In genomic region chr1:19076841-19077616, GRCh38 we compare ENCODE assay signal across 20 cellular contexts.
DNase-seq lines count a peak whose midpoint lies in the region; ATAC-seq, FAIRE-seq and TF ChIP-seq lines count a peak whose summit lies in the region.
"Had no signal": no experiment of that assay in that cellular context is flagged by ENCODE, and none has a peak within 500 bp of the region (broad histone marks: within the 10 kb centered on the region; RNA-seq: fewer than 3 reads in every experiment).

No MANE protein-coding gene starts in this region.

- DNase-seq in activated CD4-positive, alpha-beta T cell treated with anti-CD3 and anti-CD28 coated beads, Interleukin-2, amount 10 ng/mL, durations not matched to agents 7 days and 5 days, result no peak
- DNase-seq in activated CD4-positive, alpha-beta T cell treated with anti-CD3 and anti-CD28 coated beads, Interleukin-2, amount 50 U/mL, for 1 hour, result no peak
- DNase-seq in body of pancreas (no peak), keratinocyte (ENCODE audit: low read depth, low spot score) (peak; percentile 90), type B pancreatic cell (ENCODE audit: extremely low spot score, unreplicated experiment) (no peak), GOT3 (lab: John Stamatoyannopoulos, UW) (no peak), NOMO-1 treated with dmso at 0.1 percent for 144 hours (lab: John Stamatoyannopoulos, UW; ENCODE audit: unreplicated experiment) (no peak), HCEC 1CT (no peak)
- DNase-seq: DMS79, MV-4-11, NCI-H1436, NCI-H2081, NCI-H510A treated with DMSO at 0.1 percent for 48 hours, NCI-H82, PC-9 had no signal

- H2AFZ ChIP-seq in keratinocyte (ENCODE audit: control insufficient read depth, low read length), result no peak overlapping the region
- H2AFZ ChIP-seq: PC-9 had no signal

- TF ChIP-seq POLR2A in body of pancreas (IDR thresholded peaks at IDR 0.05), result no peak

- H3K36me3 ChIP-seq in body of pancreas (replicated peaks in 1 of 2; ENCODE audit: insufficient read depth in 1 of 2, low read depth in 2 of 2) (peaks cover 5 to 20% of the 10 kb centered on the region in 2 donors), keratinocyte (ENCODE audit: control insufficient read depth in 2 of 2, extremely low read depth in 1 of 2, insufficient read depth in 2 of 2, low read length in 2 of 2) (peaks cover 27 to 61% of the 10 kb centered on the region in 2 experiments)

- no peak overlapping the region for H3K4me3 Mint-ChIP-seq in activated CD4-positive, alpha-beta T cell treated with anti-CD3 and anti-CD28 coated beads, Interleukin-2, amount 10 ng/mL, durations not matched to agents 7 days and 5 days
- no peak overlapping the region for H3K4me3 Mint-ChIP-seq in type B pancreatic cell
- H3K4me3 Mint-ChIP-seq: B cell; CD8-positive, alpha-beta memory T cell had no signal

- dilution Hi-C loops in keratinocyte (cut with MboI; ENCODE audit: extremely low pct_ligation_motif_present, low sequenced_read_pairs), result no loop called here

- no peak for TF ChIP-seq CTCF in body of pancreas (IDR thresholded peaks at IDR 0.05)
- no peak for TF ChIP-seq CTCF in keratinocyte (optimal IDR thresholded peaks at IDR 0.05 in 1 of 3, IDR thresholded peaks at IDR 0.05 in 1 of 3, conservative IDR thresholded peaks at IDR 0.05 in 1 of 3; ENCODE audit: extremely low read depth in 1 of 3, insufficient read depth in 2 of 3, low read length in 3 of 3)
- TF ChIP-seq CTCF in type B pancreatic cell (conservative IDR thresholded peaks at IDR 0.05), result no peak

- H3K4me3 ChIP-seq in body of pancreas (no peak overlapping the region), keratinocyte (ENCODE audit: control insufficient read depth in 2 of 3, extremely low read depth in 1 of 3, insufficient read depth in 2 of 3, low read depth in 1 of 3, low read length in 3 of 3) (no peak overlapping the region)
- H3K4me3 ChIP-seq: K562, PC-9 had no signal

- no peaks in the 10 kb centered on the region for H4K20me1 ChIP-seq in keratinocyte (ENCODE audit: control insufficient read depth, extremely low read depth, insufficient read depth, low read length)

- peaks cover 72% of the 10 kb centered on the region for H3K36me3 Mint-ChIP-seq in activated CD4-positive, alpha-beta T cell treated with anti-CD3 and anti-CD28 coated beads, Interleukin-2, amount 10 ng/mL, durations not matched to agents 7 days and 5 days (ENCODE audit: low read depth)
- peaks cover 32% of the 10 kb centered on the region for H3K36me3 Mint-ChIP-seq in type B pancreatic cell

- H3K27me3 ChIP-seq in body of pancreas (no peaks in the 10 kb centered on the region), keratinocyte (ENCODE audit: control insufficient read depth, extremely low read depth, insufficient read depth, low read length) (no peaks in the 10 kb centered on the region)

- H3K9me3 ChIP-seq in body of pancreas (no peaks in the 10 kb centered on the region), keratinocyte (ENCODE audit: control insufficient read depth, low read depth, low read length) (no peaks in the 10 kb centered on the region)

- POLR2A ChIA-PET in activated CD4-positive, alpha-beta T cell treated with anti-CD3 and anti-CD28 coated beads, Interleukin-2, amount 10 ng/mL, durations not matched to agents 7 days and 5 days (lab: Charles Lee), result no interaction called here

- no peaks in the 10 kb centered on the region for H3K9me3 Mint-ChIP-seq in activated CD4-positive, alpha-beta T cell treated with anti-CD3 and anti-CD28 coated beads, Interleukin-2, amount 10 ng/mL, durations not matched to agents 7 days and 5 days
- H3K9me3 Mint-ChIP-seq in type B pancreatic cell, result no peaks in the 10 kb centered on the region
- H3K9me3 Mint-ChIP-seq: CD8-positive, alpha-beta memory T cell had no signal

- peaks cover 42% of the 10 kb centered on the region for H3K4me1 Mint-ChIP-seq in activated CD4-positive, alpha-beta T cell treated with anti-CD3 and anti-CD28 coated beads, Interleukin-2, amount 10 ng/mL, durations not matched to agents 7 days and 5 days
- peaks cover 4% of the 10 kb centered on the region for H3K4me1 Mint-ChIP-seq in type B pancreatic cell (ENCODE audit: unreplicated experiment)

- ATAC-seq in body of pancreas, result no peak
- ATAC-seq: K562 had no signal

- CTCF ChIA-PET in activated CD4-positive, alpha-beta T cell treated with anti-CD3 and anti-CD28 coated beads, Interleukin-2, amount 10 ng/mL, durations not matched to agents 7 days and 5 days (lab: Charles Lee), result interaction anchor here (0.9 to 1.1 kb wide), 2 partner anchors 57 to 153 kb away, joined by 3 to 4 read pairs; no protein-coding TSS in a partner anchor

- intact Hi-C loops in body of pancreas (cut with DNase I), result loop anchor here (10.0 kb wide), 1 partner anchor 62 kb away; no protein-coding TSS in a partner anchor

- peak; percentile 95 for FAIRE-seq in keratinocyte (lab: Jason Lieb, UNC)
- FAIRE-seq: D721Med, K562 had no signal

- peak overlapping the region; percentile 14 for H3K4me2 ChIP-seq in keratinocyte (ENCODE audit: control insufficient read depth, extremely low read depth, insufficient read depth, low read depth, low read length)
- H3K4me2 ChIP-seq: PC-9 had no signal

- H3K4me1 ChIP-seq in body of pancreas (peaks cover 55% of the 10 kb centered on the region), keratinocyte (ENCODE audit: control insufficient read depth, extremely low read depth, insufficient read depth, low read length) (peaks cover 90% of the 10 kb centered on the region)

- no peaks in the 10 kb centered on the region for H3K9me1 ChIP-seq in keratinocyte (ENCODE audit: control insufficient read depth, extremely low read depth, insufficient read depth, low read length)

- 88 to 91% methylated on average over 18 to 20 of the region's 20 CpGs for WGBS in body of pancreas, 2 donors

- H3K27me3 Mint-ChIP-seq in activated CD4-positive, alpha-beta T cell treated with anti-CD3 and anti-CD28 coated beads, Interleukin-2, amount 10 ng/mL, durations not matched to agents 7 days and 5 days, result no peaks in the 10 kb centered on the region
- H3K27me3 Mint-ChIP-seq in type B pancreatic cell, result no peaks in the 10 kb centered on the region
- H3K27me3 Mint-ChIP-seq: B cell; CD8-positive, alpha-beta memory T cell had no signal

- H3K79me2 ChIP-seq in keratinocyte (ENCODE audit: control insufficient read depth, insufficient read depth, low read length), result no peaks in the 10 kb centered on the region

- H3K27ac Mint-ChIP-seq in activated CD4-positive, alpha-beta T cell treated with anti-CD3 and anti-CD28 coated beads, Interleukin-2, amount 10 ng/mL, durations not matched to agents 7 days and 5 days, result peak overlapping the region; percentile 42
- H3K27ac Mint-ChIP-seq in type B pancreatic cell, result peak overlapping the region; percentile 11
- H3K27ac Mint-ChIP-seq: B cell had no signal

- peak overlapping the region; percentile 9 for H3K9ac ChIP-seq in keratinocyte (ENCODE audit: control insufficient read depth, extremely low read depth, insufficient read depth, low read length)

- H3K27ac ChIP-seq in body of pancreas (peak overlapping the region in 3 of 4 donors; percentile 44 to 78 (median 76)), keratinocyte (ENCODE audit: control insufficient read depth, insufficient read depth, low read length) (peak overlapping the region; percentile 87)
- H3K27ac ChIP-seq: 22Rv1, PC-9 had no signal
